Comparison of ENCODE assay signal across 30 cellular contexts in the genomic region with DNA sequence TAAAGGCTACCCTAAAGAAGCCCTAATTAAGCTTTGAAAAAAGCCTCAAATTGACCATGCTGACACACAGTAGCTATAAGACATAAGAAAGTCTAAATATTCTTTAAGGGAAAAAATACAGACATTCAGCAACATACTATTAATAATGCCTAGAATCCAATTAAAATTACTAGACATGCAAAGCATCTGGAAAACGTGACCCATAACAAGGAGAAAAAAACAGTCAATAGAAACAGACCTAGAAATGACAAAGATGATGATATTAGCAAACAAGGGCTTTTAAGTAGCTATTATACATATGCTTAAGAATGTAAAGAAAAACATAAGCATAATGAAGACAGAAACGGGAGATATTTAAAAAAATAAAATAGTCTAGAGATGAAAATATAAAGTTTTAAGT.
"Had no signal": no experiment of that assay in that cellular context is flagged by ENCODE, and none has a peak within 500 bp of the region (broad histone marks: within the 10 kb centered on the region; RNA-seq: fewer than 3 reads in every experiment).

No MANE protein-coding gene starts in this region.

- H3K36me3 ChIP-seq: adrenal gland, ascending aorta, brain microvascular endothelial cell, breast epithelium, cardiac muscle cell had no signal

- DNase-seq: activated effector memory CD4-positive, alpha-beta T cell treated with anti-CD3 and anti-CD28 coated beads, Interleukin-2, amount 50 U/mL, for 16 hours; activated effector memory CD4-positive, alpha-beta T cell treated with Interleukin-2 at 50 U/mL for 16 hours; activated gamma-delta T cell; activated gamma-delta T cell treated with Interleukin-2 at 50 U/mL for 16 hours; activated naive CD4-positive, alpha-beta T cell; activated naive CD4-positive, alpha-beta T cell treated with anti-CD3 and anti-CD28 coated beads for 36 hours; activated naive CD4-positive, alpha-beta T cell treated with anti-CD3 and anti-CD28 coated beads, Interleukin-2, amount 10 ng/mL, durations not matched to agents 7 days and 5 days; activated naive CD4-positive, alpha-beta T cell treated with anti-CD3 and anti-CD28 coated beads, Interleukin-2, amount 50 U/mL, for 16 hours; activated naive CD4-positive, alpha-beta T cell treated with Interleukin-2 at 50 U/mL for 16 hours; activated naive CD8-positive, alpha-beta T cell treated with anti-CD3 and anti-CD28 coated beads for 36 hours; activated naive CD8-positive, alpha-beta T cell treated with anti-CD3 and anti-CD28 coated beads, Interleukin-2, amount 10 ng/mL, durations not matched to agents 7 days and 5 days; activated naive CD8-positive, alpha-beta T cell treated with anti-CD3 and anti-CD28 coated beads, Interleukin-2, amount 50 U/mL, for 24 hours; activated T-cell treated with anti-CD3 and anti-CD28 coated beads, Interleukin-2, amount 50 U/mL, for 4 hours; activated T-cell treated with anti-CD3 and anti-CD28 coated beads, Interleukin-2, amount 50 U/mL, for 48 hours; activated T-cell treated with anti-CD3 and anti-CD28 coated beads, Interleukin-2, amount 50 U/mL, for 72 hours; adrenal gland; amniotic stem cell; amygdala; anterior cingulate cortex; aorta; body of pancreas; brain microvascular endothelial cell; caudate nucleus; central memory CD4-positive, alpha-beta T cell; cerebellar nuclear complex had no signal

- H3K27ac ChIP-seq: adrenal gland, ascending aorta, body of pancreas, brain microvascular endothelial cell, breast epithelium, cardiac muscle cell had no signal

- ATAC-seq: activated naive CD4-positive, alpha-beta T cell treated with anti-CD3 and anti-CD28 coated beads, Interleukin-2, amount 50 U/mL, for 72 hours; activated naive CD8-positive, alpha-beta T cell treated with anti-CD3 and anti-CD28 coated beads, Interleukin-2, amount 50 U/mL, for 24 hours; activated T-cell treated with anti-CD3 and anti-CD28 coated beads, Interleukin-2, amount 50 U/mL, for 4 hours; activated T-cell treated with anti-CD3 and anti-CD28 coated beads, Interleukin-2, amount 50 U/mL, for 72 hours; activated T-helper 17 cell treated with anti-CD3 and anti-CD28 coated beads, Interleukin-2, amount 50 U/mL, for 72 hours; body of pancreas had no signal

- H3K9me3 ChIP-seq: body of pancreas had no signal

- H3K4me1 ChIP-seq: adrenal gland, ascending aorta, body of pancreas, breast epithelium had no signal

- H3K4me3 ChIP-seq: adrenal gland, ascending aorta, body of pancreas, breast epithelium, cardiac muscle cell had no signal
